ENCODE assay signal across 16 cellular contexts in the genomic region with DNA sequence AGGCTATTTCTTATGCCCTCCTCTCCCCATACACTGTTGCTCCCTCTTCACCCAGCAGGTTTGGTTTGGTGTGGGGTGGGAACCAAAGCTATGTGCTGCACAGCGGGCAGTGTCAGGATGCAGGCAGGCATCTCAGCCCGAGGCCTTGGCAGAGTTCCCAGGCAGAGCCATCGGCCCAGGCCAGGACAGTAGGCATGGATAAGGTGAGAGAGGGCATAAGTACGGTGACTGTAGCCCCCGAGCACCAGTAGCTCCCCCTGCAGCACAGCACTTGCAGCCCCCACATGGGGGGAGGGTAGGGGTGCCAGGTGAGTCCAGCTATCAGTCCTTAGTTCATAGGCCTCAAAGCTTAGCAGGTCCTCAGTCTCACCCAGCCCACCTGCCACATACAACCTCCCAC. TPM values are rescaled to one million over a fixed set of nuclear protein-coding genes. Genes with fewer than 3 reads are reported as not detected.
DNase-seq lines count a peak whose midpoint lies in the region; ATAC-seq, FAIRE-seq and TF ChIP-seq lines count a peak whose summit lies in the region.
"Had no signal": no experiment of that assay in that cellular context is flagged by ENCODE, and none has a peak within 500 bp of the region (broad histone marks: within the 10 kb centered on the region; RNA-seq: fewer than 3 reads in every experiment).

No MANE protein-coding gene starts in this region.

- no peaks in the 10 kb centered on the region for H3K9me3 ChIP-seq in PC-3 (ENCODE audit: low read length)
- no peaks in the 10 kb centered on the region for H3K9me3 ChIP-seq in H1 (ENCODE audit: insufficient read depth in 2 of 2, low read depth in 1 of 2, low read length in 1 of 2)
- H3K9me3 ChIP-seq in thymus (ENCODE audit: control insufficient read depth): no peaks in the 10 kb centered on the region
- H3K9me3 ChIP-seq in endodermal cell (ENCODE audit: control insufficient read depth, low read length): no peaks in the 10 kb centered on the region
- H3K9me3 ChIP-seq: upper lobe of left lung had no signal

- WGBS in H1 (ENCODE audit: extremely low coverage in 1 of 2, insufficient coverage in 1 of 2, insufficient read length in 1 of 2, insufficient replicate concordance in 2 of 2, low coverage in 1 of 2, low lambda C conversion rate in 2 of 2, missing lambda C conversion rate in 1 of 2), 2 experiments: 89% methylated on average over 5 of the region's 5 CpGs; no CpG with 5 or more reads in 1 of the 2 experiments
- 38% methylated on average over 5 of the region's 5 CpGs for WGBS in thymus
- WGBS in endodermal cell (ENCODE audit: insufficient coverage in 1 of 2, insufficient read length in 1 of 2), 2 experiments: 61 to 77% methylated on average over 3 to 5 of the region's 5 CpGs

- no peak for TF ChIP-seq POLR2A in H1 (IDR thresholded peaks at IDR 0.05; ENCODE audit: control extremely low read depth in 1 of 2, low read depth in 2 of 2, low read length in 2 of 2)

- no peak overlapping the region for H3K14ac ChIP-seq in H1 (ENCODE audit: insufficient read length)

- H3K4me1 ChIP-seq in PC-3 (ENCODE audit: insufficient read depth, low read length) (peaks cover 5% of the 10 kb centered on the region; the same call in 1 of the 2 replicates), H1 (replicated peaks in 1 of 4; ENCODE audit: control insufficient read depth in 3 of 4, insufficient read depth in 4 of 4, low read length in 3 of 4) (no peaks in the 10 kb centered on the region), thymus (ENCODE audit: control insufficient read depth, insufficient read depth, low read length) (peaks cover 23% of the 10 kb centered on the region), endodermal cell (ENCODE audit: control insufficient read depth, insufficient read depth, low read length) (no peaks in the 10 kb centered on the region)
- H3K4me1 ChIP-seq: neural progenitor cell had no signal

- no peaks in the 10 kb centered on the region for H3K9me2 ChIP-seq in PC-3 (replicated peaks; ENCODE audit: low read length)

- peak overlapping the region; percentile 79 for H4K8ac ChIP-seq in H1 (ENCODE audit: extremely low read depth, insufficient read depth, low read length)

- no peak for TF ChIP-seq RAD21 in H1 (IDR thresholded peaks at IDR 0.05 in 1 of 2, conservative IDR thresholded peaks at IDR 0.05 in 1 of 2; ENCODE audit: low read depth in 2 of 2, low read length in 2 of 2)

- peak overlapping the region; percentile 42 to 58 for H3K4me3 Mint-ChIP-seq in activated T-cell treated with anti-CD3 and anti-CD28 coated beads, Interleukin-2, amount 50 U/mL, for 72 hours
- H3K4me3 Mint-ChIP-seq in endodermal cell: no peak overlapping the region
- H3K4me3 Mint-ChIP-seq: central memory CD8-positive, alpha-beta T cell; neural progenitor cell had no signal

- TF ChIP-seq CTCF in PC-3 (conservative IDR thresholded peaks at IDR 0.05; ENCODE audit: low read depth, low read length) (no peak), H1 (IDR thresholded peaks at IDR 0.05; ENCODE audit: control extremely low read depth in 1 of 3, insufficient read depth in 1 of 3, low read depth in 1 of 3, low read length in 3 of 3) (no peak), endodermal cell (conservative IDR thresholded peaks at IDR 0.05) (no peak)

- intact Hi-C loops in PC-3 (cut with micrococcal nuclease): no loop called here

- no peak overlapping the region for H2BK20ac ChIP-seq in H1 (ENCODE audit: low read length)

- H3K4me3 ChIP-seq in PC-3 (ENCODE audit: low read length): no peak overlapping the region
- H3K4me3 ChIP-seq in H1 (ENCODE audit: extremely low read depth in 1 of 4, insufficient read depth in 2 of 4, low read depth in 3 of 4, low read length in 4 of 4): no peak overlapping the region
- no peak overlapping the region for H3K4me3 ChIP-seq in thymus (ENCODE audit: low read length)
- no peak overlapping the region for H3K4me3 ChIP-seq in endodermal cell (ENCODE audit: low read length)
- H3K4me3 ChIP-seq: neural progenitor cell, upper lobe of left lung had no signal

- no peaks in the 10 kb centered on the region for H3K9me3 Mint-ChIP-seq in activated T-cell treated with anti-CD3 and anti-CD28 coated beads, Interleukin-2, amount 50 U/mL, for 72 hours
- H3K9me3 Mint-ChIP-seq in endodermal cell: no peaks in the 10 kb centered on the region
- H3K9me3 Mint-ChIP-seq: central memory CD8-positive, alpha-beta T cell; neural progenitor cell had no signal

- no peak overlapping the region for H2BK15ac ChIP-seq in H1 (ENCODE audit: low read length)

- H3K4me2 ChIP-seq in PC-3 (ENCODE audit: low read length): no peak overlapping the region
- no peak overlapping the region for H3K4me2 ChIP-seq in H1 (ENCODE audit: insufficient read depth in 1 of 2, low read depth in 2 of 2, low read length in 2 of 2)
- H3K4me2 ChIP-seq: neural progenitor cell had no signal

- no peaks in the 10 kb centered on the region for H3K36me3 ChIP-seq in PC-3 (ENCODE audit: low read depth, low read length)
- H3K36me3 ChIP-seq in H1 (ENCODE audit: control insufficient read depth in 2 of 4, insufficient read depth in 4 of 4, low read length in 3 of 4): no peaks in the 10 kb centered on the region
- no peaks in the 10 kb centered on the region for H3K36me3 ChIP-seq in thymus (ENCODE audit: control insufficient read depth, insufficient read depth)
- no peaks in the 10 kb centered on the region for H3K36me3 ChIP-seq in endodermal cell (ENCODE audit: control insufficient read depth, insufficient read depth, low read length)
- H3K36me3 ChIP-seq: neural progenitor cell, upper lobe of left lung had no signal

- no peak overlapping the region for H2AFZ ChIP-seq in PC-3 (ENCODE audit: low read length)
- no peak overlapping the region for H2AFZ ChIP-seq in H1 (ENCODE audit: low read length)
- H2AFZ ChIP-seq: neural progenitor cell had no signal

- no peaks in the 10 kb centered on the region for H3F3A ChIP-seq in PC-3 (ENCODE audit: low read length, unreplicated experiment)

- H3K79me2 ChIP-seq in PC-3 (ENCODE audit: low read length) (no peaks in the 10 kb centered on the region), H1 (ENCODE audit: control insufficient read depth in 1 of 2, insufficient read depth in 2 of 2, low read length in 2 of 2) (no peaks in the 10 kb centered on the region)

- no peaks in the 10 kb centered on the region for H3K27me3 Mint-ChIP-seq in activated T-cell treated with anti-CD3 and anti-CD28 coated beads, Interleukin-2, amount 50 U/mL, for 72 hours (ENCODE audit: low read depth)
- no peaks in the 10 kb centered on the region for H3K27me3 Mint-ChIP-seq in endodermal cell (ENCODE audit: insufficient read depth)
- H3K27me3 Mint-ChIP-seq: central memory CD8-positive, alpha-beta T cell had no signal

- peak overlapping the region; percentile 91 for H3K27ac Mint-ChIP-seq in activated T-cell treated with anti-CD3 and anti-CD28 coated beads, Interleukin-2, amount 50 U/mL, for 72 hours
- H3K27ac Mint-ChIP-seq in endodermal cell: no peak overlapping the region
- H3K27ac Mint-ChIP-seq: neural progenitor cell had no signal

- no peaks in the 10 kb centered on the region for H3K36me3 Mint-ChIP-seq in activated T-cell treated with anti-CD3 and anti-CD28 coated beads, Interleukin-2, amount 50 U/mL, for 72 hours (ENCODE audit: insufficient read depth in 2 of 2)
- no peaks in the 10 kb centered on the region for H3K36me3 Mint-ChIP-seq in endodermal cell (ENCODE audit: low read depth)
- H3K36me3 Mint-ChIP-seq: neural progenitor cell had no signal

- H3K56ac ChIP-seq in H1 (replicated peaks; ENCODE audit: insufficient read length, low read depth, low read length): no peak overlapping the region

- peaks cover 28% of the 10 kb centered on the region for H3K4me1 Mint-ChIP-seq in activated T-cell treated with anti-CD3 and anti-CD28 coated beads, Interleukin-2, amount 50 U/mL, for 72 hours (ENCODE audit: low read depth)
- H3K4me1 Mint-ChIP-seq in endodermal cell: peaks cover 8% of the 10 kb centered on the region
- H3K4me1 Mint-ChIP-seq: neural progenitor cell had no signal

- H3K79me1 ChIP-seq in H1 (ENCODE audit: low read depth, low read length): no peaks in the 10 kb centered on the region

- no peak overlapping the region for H3K23ac ChIP-seq in H1 (ENCODE audit: insufficient read length)

- no peak overlapping the region for H3K4ac ChIP-seq in H1 (replicated peaks; ENCODE audit: insufficient read length, low read depth, low read length)

- H4K20me1 ChIP-seq in PC-3 (ENCODE audit: low read length) (no peaks in the 10 kb centered on the region), H1 (replicated peaks in 1 of 2; ENCODE audit: control insufficient read depth in 1 of 2, insufficient read depth in 2 of 2, low read length in 2 of 2) (no peaks in the 10 kb centered on the region)

- H3K27ac ChIP-seq in PC-3 (ENCODE audit: low read length) (no peak overlapping the region), H1 (ENCODE audit: low read depth, low read length) (no peak overlapping the region), thymus (ENCODE audit: low read depth) (peak overlapping the region; percentile 75), endodermal cell (ENCODE audit: low read depth, low read length) (no peak overlapping the region)
- H3K27ac ChIP-seq: epithelial cell of prostate, neural progenitor cell had no signal

- no peak overlapping the region for H3K9ac ChIP-seq in PC-3 (ENCODE audit: low read length)
- H3K9ac ChIP-seq in H1 (replicated peaks in 1 of 4; ENCODE audit: extremely low read depth in 1 of 4, low read depth in 3 of 4, low read length in 3 of 4): no peak overlapping the region
- H3K9ac ChIP-seq in endodermal cell (ENCODE audit: extremely low read depth, low read length, poor library complexity, severe bottlenecking): no peak overlapping the region
- H3K9ac ChIP-seq: neural progenitor cell had no signal

- POLR2A ChIA-PET in PC-3 (lab: Charles Lee; ENCODE audit: unreplicated experiment) (no interaction called here), H1 (lab: Charles Lee; ENCODE audit: partially characterized antibody) (interaction anchor here (1.1 to 1.4 kb wide), 3 partner anchors 18 to 41 kb away, joined by 3 to 4 read pairs (median 3); no protein-coding TSS in a partner anchor)

- no peak overlapping the region for H2BK5ac ChIP-seq in H1 (ENCODE audit: low read depth, low read length)

- peak in 1 of 2 donors; percentile 17 for ATAC-seq in activated T-cell treated with anti-CD3 and anti-CD28 coated beads, Interleukin-2, amount 50 U/mL, for 72 hours (replicated peaks in 1 of 2)
- ATAC-seq in PC-3 (no peak), HG02678 (IDR thresholded peaks at IDR 0.05; ENCODE audit: unreplicated experiment) (no peak)

- FAIRE-seq in H1 (lab: Jason Lieb, UNC): no peak

- H3K23me2 ChIP-seq in H1 (ENCODE audit: low read depth, low read length): peaks cover 2% of the 10 kb centered on the region; the same call in 1 of the 2 replicates

- H2BK120ac ChIP-seq in H1 (replicated peaks; ENCODE audit: low read depth, low read length): no peak overlapping the region

- no TSS peak for BruUV-seq in PC-3 (replicated peaks; lab: Mats Ljungman, UMichigan)

- no peak overlapping the region for H2AK5ac ChIP-seq in H1 (ENCODE audit: low read depth, low read length)

- TF ChIP-seq EP300 in H1 (IDR thresholded peaks at IDR 0.05; ENCODE audit: borderline replicate concordance in 1 of 2, low read depth in 2 of 2, low read length in 2 of 2): no peak

- no peak overlapping the region for H4K91ac ChIP-seq in H1 (replicated peaks; ENCODE audit: insufficient read length, low read length)

- no peaks in the 10 kb centered on the region for H3K27me3 ChIP-seq in PC-3 (ENCODE audit: low read length)
- H3K27me3 ChIP-seq in H1 (replicated peaks in 1 of 4; ENCODE audit: control insufficient read depth in 3 of 4, extremely low read depth in 1 of 4, insufficient read depth in 3 of 4, low read length in 3 of 4): no peaks in the 10 kb centered on the region; a peak in 1 of 7 replicates
- H3K27me3 ChIP-seq in thymus (ENCODE audit: control insufficient read depth, insufficient read depth): no peaks in the 10 kb centered on the region
- no peaks in the 10 kb centered on the region for H3K27me3 ChIP-seq in endodermal cell (ENCODE audit: control insufficient read depth, insufficient read depth, low read length, poor library complexity, severe bottlenecking)
- H3K27me3 ChIP-seq: neural progenitor cell, upper lobe of left lung had no signal

- no peak overlapping the region for H2BK12ac ChIP-seq in H1 (ENCODE audit: low read depth, low read length)

- DNase-seq in activated T-cell treated with anti-CD3 and anti-CD28 coated beads, Interleukin-2, amount 50 U/mL, for 72 hours: no peak
- DNase-seq in activated T-cell treated with anti-CD3 and anti-CD28 coated beads for 4 hours (no peak), PC-3 (peak; percentile 25), H1 (ENCODE audit: low read depth in 1 of 2, low spot score in 2 of 2) (no peak), endodermal cell (no peak), NCI-H2171 treated with DMSO at 0.1 percent for 48 hours (lab: John Stamatoyannopoulos, UW) (no peak)
- DNase-seq: DMS 273 treated with DMSO at 0.1 percent for 48 hours; GOT3; stimulated activated CD4-positive, alpha-beta T cell treated with anti-CD3 and anti-CD28 coated beads, Interleukin-1b, Interleukin-23, amount 100 ng/mL, for 48 hours; upper lobe of left lung had no signal

- no peak overlapping the region for H4K5ac ChIP-seq in H1 (ENCODE audit: insufficient read length, low read depth, low read length)

- H3K18ac ChIP-seq in H1 (ENCODE audit: extremely low read depth, low read length): no peak overlapping the region

- CTCF ChIA-PET in PC-3 (lab: Charles Lee) (no interaction called here), H1 (lab: Charles Lee; ENCODE audit: partially characterized antibody) (interaction anchor here (0.9 to 1.6 kb wide), 4 partner anchors 13 to 180 kb away, joined by 3 to 6 read pairs (median 4); no protein-coding TSS in a partner anchor)

RNA-seq across cellular contexts. Expression of a gene that starts 7.2 kb away (rescaled TPM):
- total RNA-seq in activated T-cell treated with anti-CD3 and anti-CD28 coated beads, Interleukin-2, amount 50 U/mL, for 72 hours: under 1 TPM; 0.28 to 0.29 TPM
- total RNA-seq in PC-3 (2014; rRNA removed) (0.17 TPM in 1 of 2 replicates, not detected in the other), endodermal cell (under 1 TPM in 1 of 2 donors, not detected in 1; 0.09 TPM)
- 0.11 TPM in 1 of 2 replicates, not detected in the other for total RNA-seq in H1 (2021; fragmentation: NEBNext Ultra II Directional; extraction: Animal tissue kit (Norgen Biotek cat#: 25700))
- polyA plus RNA-seq in H1 (2011; rRNA removed) (0.17 and 0.20 TPM in 2 replicates), thymus (0.64 TPM)
- 0.13 TPM for polyA plus RNA-seq in H1 (2011; cell fraction: cytosol; rRNA removed)
- polyA plus RNA-seq in H1 (2011; cell fraction: nucleus; rRNA removed): 0.53 TPM
- polyA plus RNA-seq in H1 (2012, experiment 1 of 2): 0.14 to 0.21 TPM (median 0.18 TPM) in 4 replicates
- 0.04 TPM for polyA plus RNA-seq in H1 (2012, experiment 2 of 2)
- 0.02 TPM for polyA plus RNA-seq in H1 (2013, experiment 1 of 2)
- polyA plus RNA-seq in H1 (2013, experiment 2 of 2): 0.04 TPM
- 0.44 and 0.63 TPM in 2 replicates for polyA minus RNA-seq in H1 (2011; rRNA and poly(A)+ RNA removed)
- 0.22 TPM for polyA minus RNA-seq in H1 (2011; cell fraction: cytosol; rRNA and poly(A)+ RNA removed)
- 0.20 TPM for polyA minus RNA-seq in H1 (2011; cell fraction: nucleus; rRNA and poly(A)+ RNA removed)
- polyA plus RNA-seq in endodermal cell (2013, experiment 1 of 2): not detected
- polyA plus RNA-seq in endodermal cell (2013, experiment 2 of 2): not detected
- total RNA-seq: SK-MEL-5 had no signal

RNA-seq across cellular contexts. Expression of a gene that starts 15.5 kb away (rescaled TPM):
- 10 to 100 TPM; 40.2 to 41.4 TPM for total RNA-seq in activated T-cell treated with anti-CD3 and anti-CD28 coated beads, Interleukin-2, amount 50 U/mL, for 72 hours
- total RNA-seq in PC-3 (2014; rRNA removed) (8.9 and 11.7 TPM in 2 replicates), endodermal cell (10 to 100 TPM; 33.8 to 34.0 TPM)
- 9.6 and 10.7 TPM in 2 replicates for total RNA-seq in H1 (2021; fragmentation: NEBNext Ultra II Directional; extraction: Animal tissue kit (Norgen Biotek cat#: 25700))
- polyA plus RNA-seq in H1 (2011; rRNA removed) (6.9 and 8.7 TPM in 2 replicates), thymus (34.5 TPM)
- 6.0 TPM for polyA plus RNA-seq in H1 (2011; cell fraction: cytosol; rRNA removed)
- 30.3 TPM for polyA plus RNA-seq in H1 (2011; cell fraction: nucleus; rRNA removed)
- 8.0 to 12.1 TPM (median 9.1 TPM) in 4 replicates for polyA plus RNA-seq in H1 (2012, experiment 1 of 2)
- polyA plus RNA-seq in H1 (2012, experiment 2 of 2): 6.2 TPM
- polyA plus RNA-seq in H1 (2013, experiment 1 of 2): 8.6 TPM
- polyA plus RNA-seq in H1 (2013, experiment 2 of 2): 7.6 TPM
- 23.1 and 35.5 TPM in 2 replicates for polyA minus RNA-seq in H1 (2011; rRNA and poly(A)+ RNA removed)
- polyA minus RNA-seq in H1 (2011; cell fraction: cytosol; rRNA and poly(A)+ RNA removed): 9.6 TPM
- polyA minus RNA-seq in H1 (2011; cell fraction: nucleus; rRNA and poly(A)+ RNA removed): 21.5 TPM
- 8.8 TPM for polyA plus RNA-seq in endodermal cell (2013, experiment 1 of 2)
- polyA plus RNA-seq in endodermal cell (2013, experiment 2 of 2): 9.9 TPM

RNA-seq across cellular contexts. Expression of a gene that starts 25.8 kb away (rescaled TPM):
- 10 to 100 TPM; 50.7 to 68.1 TPM for total RNA-seq in activated T-cell treated with anti-CD3 and anti-CD28 coated beads, Interleukin-2, amount 50 U/mL, for 72 hours
- 57.7 and 64.1 TPM in 2 replicates for total RNA-seq in PC-3 (2014; rRNA removed)
- 34.4 and 42.3 TPM in 2 replicates for total RNA-seq in H1 (2021; fragmentation: NEBNext Ultra II Directional; extraction: Animal tissue kit (Norgen Biotek cat#: 25700))
- 78.6 and 89.5 TPM in 2 replicates for polyA plus RNA-seq in H1 (2011; rRNA removed)
- 81.4 TPM for polyA plus RNA-seq in H1 (2011; cell fraction: cytosol; rRNA removed)
- 102 TPM for polyA plus RNA-seq in H1 (2011; cell fraction: nucleus; rRNA removed)
- 37.4 to 45.8 TPM (median 40.8 TPM) in 4 replicates for polyA plus RNA-seq in H1 (2012, experiment 1 of 2)
- polyA plus RNA-seq in H1 (2012, experiment 2 of 2): 15.9 TPM
- 24.0 TPM for polyA plus RNA-seq in H1 (2013, experiment 1 of 2)
- polyA plus RNA-seq in H1 (2013, experiment 2 of 2): 22.1 TPM
- polyA minus RNA-seq in H1 (2011; rRNA and poly(A)+ RNA removed): 54.5 and 58.5 TPM in 2 replicates
- 28.7 TPM for polyA minus RNA-seq in H1 (2011; cell fraction: cytosol; rRNA and poly(A)+ RNA removed)
- polyA minus RNA-seq in H1 (2011; cell fraction: nucleus; rRNA and poly(A)+ RNA removed): 83.8 TPM
- polyA plus RNA-seq in thymus: 96.8 TPM
- 10 to 100 TPM; 44.3 to 50.7 TPM for total RNA-seq in endodermal cell
- polyA plus RNA-seq in endodermal cell (2013, experiment 1 of 2): 36.2 TPM
- 33.5 TPM for polyA plus RNA-seq in endodermal cell (2013, experiment 2 of 2)

RNA-seq across cellular contexts. Expression of a gene that starts 26.2 kb away (rescaled TPM):
- 100 to 1,000 TPM; 198 to 209 TPM for total RNA-seq in activated T-cell treated with anti-CD3 and anti-CD28 coated beads, Interleukin-2, amount 50 U/mL, for 72 hours
- total RNA-seq in PC-3 (2014; rRNA removed) (147 and 189 TPM in 2 replicates), endodermal cell (100 to 1,000 TPM; 228 to 249 TPM)
- 384 and 404 TPM in 2 replicates for total RNA-seq in H1 (2021; fragmentation: NEBNext Ultra II Directional; extraction: Animal tissue kit (Norgen Biotek cat#: 25700))
- polyA plus RNA-seq in H1 (2011; rRNA removed) (663 and 700 TPM in 2 replicates), thymus (128 TPM)
- 569 TPM for polyA plus RNA-seq in H1 (2011; cell fraction: cytosol; rRNA removed)
- 419 TPM for polyA plus RNA-seq in H1 (2011; cell fraction: nucleus; rRNA removed)
- polyA plus RNA-seq in H1 (2012, experiment 1 of 2): 386 to 452 TPM (median 414 TPM) in 4 replicates
- 452 TPM for polyA plus RNA-seq in H1 (2012, experiment 2 of 2)
- polyA plus RNA-seq in H1 (2013, experiment 1 of 2): 438 TPM
- 437 TPM for polyA plus RNA-seq in H1 (2013, experiment 2 of 2)
- polyA minus RNA-seq in H1 (2011; rRNA and poly(A)+ RNA removed): 469 and 561 TPM in 2 replicates
- polyA minus RNA-seq in H1 (2011; cell fraction: cytosol; rRNA and poly(A)+ RNA removed): 148 TPM
- 103 TPM for polyA minus RNA-seq in H1 (2011; cell fraction: nucleus; rRNA and poly(A)+ RNA removed)
- polyA plus RNA-seq in endodermal cell (2013, experiment 1 of 2): 308 TPM
- polyA plus RNA-seq in endodermal cell (2013, experiment 2 of 2): 267 TPM

RNA-seq across cellular contexts. Expression of a gene that starts 32.4 kb away (rescaled TPM):
- total RNA-seq in activated T-cell treated with anti-CD3 and anti-CD28 coated beads, Interleukin-2, amount 50 U/mL, for 72 hours: 10 to 100 TPM; 38.2 to 45.8 TPM
- total RNA-seq in PC-3 (2014; rRNA removed) (32.9 and 35.2 TPM in 2 replicates), endodermal cell (10 to 100 TPM; 32.1 to 38.1 TPM)
- total RNA-seq in H1 (2021; fragmentation: NEBNext Ultra II Directional; extraction: Animal tissue kit (Norgen Biotek cat#: 25700)): 29.5 and 33.4 TPM in 2 replicates
- polyA plus RNA-seq in H1 (2011; rRNA removed) (60.0 and 67.7 TPM in 2 replicates), thymus (53.2 TPM)
- 51.0 TPM for polyA plus RNA-seq in H1 (2011; cell fraction: cytosol; rRNA removed)
- 132 TPM for polyA plus RNA-seq in H1 (2011; cell fraction: nucleus; rRNA removed)
- polyA plus RNA-seq in H1 (2012, experiment 1 of 2): 32.7 to 41.6 TPM (median 39.1 TPM) in 4 replicates
- 45.8 TPM for polyA plus RNA-seq in H1 (2012, experiment 2 of 2)
- 30.9 TPM for polyA plus RNA-seq in H1 (2013, experiment 1 of 2)
- polyA plus RNA-seq in H1 (2013, experiment 2 of 2): 29.3 TPM
- polyA minus RNA-seq in H1 (2011; rRNA and poly(A)+ RNA removed): 45.7 and 46.2 TPM in 2 replicates
- polyA minus RNA-seq in H1 (2011; cell fraction: cytosol; rRNA and poly(A)+ RNA removed): 16.5 TPM
- polyA minus RNA-seq in H1 (2011; cell fraction: nucleus; rRNA and poly(A)+ RNA removed): 41.4 TPM
- polyA plus RNA-seq in endodermal cell (2013, experiment 1 of 2): 39.0 TPM
- polyA plus RNA-seq in endodermal cell (2013, experiment 2 of 2): 45.4 TPM
